ENCODE assay signal across 8 cellular contexts in genomic region chr10:114632869-114633715, GRCh38. TPM values are rescaled to one million over a fixed set of nuclear protein-coding genes. Genes with fewer than 3 reads are reported as not detected.
A peak's percentile ranks its signal among the peaks of the same experiment; 100 is the strongest.
DNase-seq lines count a peak whose midpoint lies in the region; ATAC-seq and TF ChIP-seq lines count a peak whose summit lies in the region.

No MANE protein-coding gene starts in this region.

- H3K27ac Mint-ChIP-seq in activated B cell treated with CpG ODN at 0.5 μM for 24 hours = no peak overlapping the region

- DNase-seq in AG08396 (ENCODE audit: low spot score) = peak; percentile 83
- peak; percentile 13 for DNase-seq in H7
- DNase-seq in activated B cell treated with CpG ODN at 0.5 μM for 24 hours = no peak
- DNase-seq in left cardiac atrium = peak; percentile 51
- peak; percentile 40 to 71 for DNase-seq in gastrocnemius medialis
- DNase-seq in SKM-1 (lab: John Stamatoyannopoulos, UW; ENCODE audit: unreplicated experiment) = no peak
- no peak for DNase-seq in effector memory CD4-positive, alpha-beta T cell
- DNase-seq in activated effector memory CD4-positive, alpha-beta T cell treated with Interleukin-2 at 50 U/mL for 16 hours = no peak

- no peak for ATAC-seq in activated B cell treated with CpG ODN at 0.5 μM for 24 hours (ENCODE audit: low read depth)
- peak; percentile 38 to 76 for ATAC-seq in left cardiac atrium
- peak; percentile 78 to 83 for ATAC-seq in gastrocnemius medialis

- in situ Hi-C loops in gastrocnemius medialis (cut with MboI; ENCODE audit: low sequenced_read_pairs in 4 of 4) = no loop called here

- intact Hi-C loops in activated B cell treated with CpG ODN at 0.5 μM for 24 hours (cut with micrococcal nuclease) (no loop called here), left cardiac atrium (cut with DNase I) (loop anchor here (5.0 to 10.0 kb wide), 3 partner anchors 49 to 152 kb away; no protein-coding TSS in a partner anchor), gastrocnemius medialis (cut with DNase I; ENCODE audit: low total_unique reads) (loop anchor here (1.0 to 5.0 kb wide), 4 partner anchors 49 to 161 kb away; no protein-coding TSS in a partner anchor)

- peaks cover 37 to 39% of the 10 kb centered on the region in 2 donors for H3K4me1 ChIP-seq in gastrocnemius medialis
- H3K4me1 ChIP-seq in effector memory CD4-positive, alpha-beta T cell (ENCODE audit: control insufficient read depth, insufficient read depth, low read length, poor library complexity, severe bottlenecking) = no peaks in the 10 kb centered on the region

- H3K4me3 ChIP-seq in H7 (ENCODE audit: insufficient read depth, low read depth, low read length) (no peak overlapping the region), gastrocnemius medialis (peak overlapping the region; percentile 56 to 60 (median 58))
- H3K4me3 ChIP-seq in effector memory CD4-positive, alpha-beta T cell (ENCODE audit: insufficient read depth, low read depth, low read length, poor library complexity, severe bottlenecking) = no peak overlapping the region

- H3K36me3 ChIP-seq in H7 (replicated peaks; ENCODE audit: control insufficient read depth, insufficient read depth, low read length) (no peaks in the 10 kb centered on the region), gastrocnemius medialis (no peaks in the 10 kb centered on the region)
- H3K36me3 ChIP-seq in effector memory CD4-positive, alpha-beta T cell (ENCODE audit: control insufficient read depth, insufficient read depth, low read length) = no peaks in the 10 kb centered on the region

- POLR2A ChIA-PET in activated B cell treated with CpG ODN at 0.5 μM for 24 hours (lab: Charles Lee) = no interaction called here

- no peaks in the 10 kb centered on the region for H3K9me3 ChIP-seq in gastrocnemius medialis
- no peaks in the 10 kb centered on the region for H3K9me3 ChIP-seq in effector memory CD4-positive, alpha-beta T cell (ENCODE audit: control insufficient read depth, low read length)

- peaks cover 24% of the 10 kb centered on the region for H3K4me1 Mint-ChIP-seq in activated B cell treated with CpG ODN at 0.5 μM for 24 hours

- TF ChIP-seq POLR2A in gastrocnemius medialis (IDR thresholded peaks at IDR 0.05) = peak; percentile 6 to 7

- no peaks in the 10 kb centered on the region for H3K9me3 Mint-ChIP-seq in activated B cell treated with CpG ODN at 0.5 μM for 24 hours

- no peaks in the 10 kb centered on the region for H3K36me3 Mint-ChIP-seq in activated B cell treated with CpG ODN at 0.5 μM for 24 hours (ENCODE audit: low read depth)

- H3K27me3 ChIP-seq in H7 (ENCODE audit: control insufficient read depth, insufficient read depth, low read length) = peaks cover 17% of the 10 kb centered on the region
- H3K27me3 ChIP-seq in gastrocnemius medialis = peaks cover 13 to 33% (median 32%) of the 10 kb centered on the region in 3 donors
- H3K27me3 ChIP-seq in effector memory CD4-positive, alpha-beta T cell (replicated peaks; ENCODE audit: control insufficient read depth, insufficient read depth, low read length, poor library complexity, severe bottlenecking) = peaks cover 19% of the 10 kb centered on the region

- CTCF ChIA-PET in activated B cell treated with CpG ODN at 0.5 μM for 24 hours (lab: Charles Lee) = interaction anchor here (0.8 kb wide), 1 partner anchor 80 kb away, joined by 3 read pairs; no protein-coding TSS in a partner anchor

- peak overlapping the region; percentile 20 for H3K4me3 Mint-ChIP-seq in activated B cell treated with CpG ODN at 0.5 μM for 24 hours

- H3K27ac ChIP-seq in gastrocnemius medialis = peak overlapping the region; percentile 67 to 81 (median 79)
- no peak overlapping the region for H3K27ac ChIP-seq in effector memory CD4-positive, alpha-beta T cell (ENCODE audit: insufficient read depth, low read length, poor library complexity, severe bottlenecking)

- TF ChIP-seq CTCF in activated B cell treated with CpG ODN at 0.5 μM for 24 hours (IDR thresholded peaks at IDR 0.05) (no peak), gastrocnemius medialis (IDR thresholded peaks at IDR 0.05 in 4 of 5, conservative IDR thresholded peaks at IDR 0.05 in 1 of 5) (no peak)

- H3K27me3 Mint-ChIP-seq in activated B cell treated with CpG ODN at 0.5 μM for 24 hours = peaks cover 50% of the 10 kb centered on the region

RNA-seq across cellular contexts. Expression of gene ABLIM1, which starts 25.0 kb away (rescaled TPM):
- total RNA-seq in H7 (2014; rRNA removed; shearing (Covaris generic)) = 21.7 and 29.5 TPM in 2 replicates
- 76.6 and 76.9 TPM in 2 replicates for total RNA-seq in activated B cell treated with CpG ODN at 0.5 μM for 24 hours
- total RNA-seq in left cardiac atrium = 100 to 1,000 TPM; 292 to 305 TPM
- 100 to 1,000 TPM in 3 of 4 donors, 10 to 100 TPM in 1; 84.7 to 203 (median 150) TPM for total RNA-seq in gastrocnemius medialis

Comparison
In these comparisons a context has a peak if more than half of its experiments do, and no peak if none do; other contexts are left out.
1. DNase-seq: peak in AG08396 (single experiment), H7 (single experiment), left cardiac atrium (single experiment) and gastrocnemius medialis (2 of 2); none in activated B cell treated with CpG ODN at 0.5 μM for 24 hours (single experiment), SKM-1 (single experiment), effector memory CD4-positive, alpha-beta T cell (0 of 3) and activated effector memory CD4-positive, alpha-beta T cell treated with Interleukin-2 at 50 U/mL for 16 hours (single experiment).
2. H3K4me3 ChIP-seq: peak in gastrocnemius medialis (4 of 4); none in H7 (single experiment) and effector memory CD4-positive, alpha-beta T cell (single experiment).